ENCODE assay signal across 13 cellular contexts in the genomic region with DNA sequence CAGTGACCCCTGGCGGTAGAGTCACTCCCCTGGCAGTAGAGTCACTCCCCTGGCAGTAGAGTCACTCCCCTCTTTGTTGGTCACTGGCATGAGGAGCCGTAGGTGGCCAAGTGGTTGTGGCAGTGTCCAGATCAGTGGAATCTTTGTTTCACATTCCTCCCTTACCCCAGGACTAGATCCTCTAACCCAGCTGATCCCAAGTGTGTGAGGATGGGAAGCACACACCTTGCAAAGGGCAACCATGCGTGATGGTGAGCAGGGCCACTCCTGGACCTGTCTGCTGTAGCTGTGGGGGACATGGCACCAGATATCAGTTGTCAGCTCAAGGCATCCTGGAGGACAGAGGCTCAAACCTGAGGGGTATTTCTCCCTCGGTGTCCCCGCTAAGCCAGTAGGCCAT. TPM values are rescaled to one million over a fixed set of nuclear protein-coding genes. Genes with fewer than 3 reads are reported as not detected.
DNase-seq lines count a peak whose midpoint lies in the region; ATAC-seq and TF ChIP-seq lines count a peak whose summit lies in the region.
"Had no signal": no experiment of that assay in that cellular context is flagged by ENCODE, and none has a peak within 500 bp of the region (broad histone marks: within the 10 kb centered on the region; RNA-seq: fewer than 3 reads in every experiment).

No MANE protein-coding gene starts in this region.

- TF ChIP-seq POLR2A in Peyer's patch (IDR thresholded peaks at IDR 0.05) = no peak

- no peak overlapping the region for H2BK15ac ChIP-seq in mesendoderm (replicated peaks; ENCODE audit: low read depth)

- H3K23ac ChIP-seq in mesendoderm (ENCODE audit: low read length) = peak overlapping the region; percentile 45

- CTCF ChIA-PET in SK-N-SH (lab: Yijun Ruan, JAX) (interaction anchor here (0.6 kb wide), 1 partner anchor 77 kb away, joined by 3 read pairs; no protein-coding TSS in a partner anchor), WTC11 (lab: Charles Lee) (interaction anchor here (1.3 to 1.5 kb wide), 3 partner anchors 10 to 125 kb away, joined by 4 to 6 read pairs (median 4); partner anchors contain the start of gene TCN2)

- no peak overlapping the region for H4K8ac ChIP-seq in mesendoderm (ENCODE audit: low read depth, low read length)

- no peaks in the 10 kb centered on the region for H3K79me1 ChIP-seq in mesendoderm (ENCODE audit: low read length)

- no peak for ATAC-seq in SK-N-SH treated with all-trans-retinoic acid at 6 μM for 48 hours
- peak; percentile 41; the same call in 1 of the 2 replicates for ATAC-seq in WTC11

- no peak overlapping the region for H4K5ac ChIP-seq in mesendoderm (ENCODE audit: low read length)

- H3K4ac ChIP-seq in mesendoderm (ENCODE audit: low read depth, low read length) = no peak overlapping the region

- no peak overlapping the region for H2AFZ ChIP-seq in SK-N-SH (ENCODE audit: low read depth)

- H3K56ac ChIP-seq in mesendoderm (ENCODE audit: low read length) = no peak overlapping the region

- H3K9me3 ChIP-seq in SK-N-SH (no peaks in the 10 kb centered on the region; the same call in 1 of the 2 replicates), colonic mucosa (no peaks in the 10 kb centered on the region), Peyer's patch (no peaks in the 10 kb centered on the region)
- H3K9me3 ChIP-seq: Caco-2 had no signal

- POLR2A ChIA-PET in SK-N-SH (lab: Yijun Ruan, JAX) = no interaction called here
- POLR2A ChIA-PET in WTC11 (lab: Charles Lee) = no interaction called here

- DNase-seq in SK-N-SH (no peak), WTC11 (ENCODE audit: low spot score) (no peak), mesendoderm (no peak), colonic mucosa (no peak), Peyer's patch (no peak)
- no peak for DNase-seq in effector CD4-positive, alpha-beta T cell
- DNase-seq: Caco-2; CD8-positive, alpha-beta memory T cell; DMS53; GF-D8; H7 had no signal

- no peak overlapping the region for H3K27ac Mint-ChIP-seq in WTC11

- H3K4me1 ChIP-seq in SK-N-SH (ENCODE audit: control insufficient read depth in 1 of 2, insufficient read depth in 2 of 2, low read depth in 1 of 2, low read length in 1 of 2) = 0 out of 4 replicates have a peak, but pooled peaks cover 0 to 4% of the 10 kb centered on the region in 2 experiments
- no peaks in the 10 kb centered on the region for H3K4me1 ChIP-seq in mesendoderm (ENCODE audit: control insufficient read depth, low read depth, low read length)
- H3K4me1 ChIP-seq in colonic mucosa = no peaks in the 10 kb centered on the region
- H3K4me1 ChIP-seq in Peyer's patch = no peaks in the 10 kb centered on the region
- H3K4me1 ChIP-seq: Caco-2 had no signal

- no peaks in the 10 kb centered on the region for H3K36me3 Mint-ChIP-seq in WTC11

- no peaks in the 10 kb centered on the region for H4K20me1 ChIP-seq in SK-N-SH (ENCODE audit: insufficient read depth)

- H3K4me3 Mint-ChIP-seq in WTC11 = no peak overlapping the region
- H3K4me3 Mint-ChIP-seq: CD8-positive, alpha-beta memory T cell had no signal

- H3K27me3 ChIP-seq in SK-N-SH (ENCODE audit: insufficient read depth) (no peaks in the 10 kb centered on the region), mesendoderm (ENCODE audit: insufficient read depth, low read length, poor library complexity) (no peaks in the 10 kb centered on the region), colonic mucosa (no peaks in the 10 kb centered on the region), Peyer's patch (no peaks in the 10 kb centered on the region)

- H3K36me3 ChIP-seq in SK-N-SH (replicated peaks in 1 of 2; ENCODE audit: control insufficient read depth in 1 of 2, insufficient read depth in 2 of 2, low read length in 1 of 2) = no peaks in the 10 kb centered on the region
- H3K36me3 ChIP-seq in mesendoderm (ENCODE audit: control insufficient read depth, insufficient read depth, low read length) = no peaks in the 10 kb centered on the region
- no peaks in the 10 kb centered on the region for H3K36me3 ChIP-seq in colonic mucosa
- H3K36me3 ChIP-seq in Peyer's patch = no peaks in the 10 kb centered on the region

- H3K27ac ChIP-seq in SK-N-SH (ENCODE audit: low read depth in 2 of 2, low read length in 1 of 2) (peak overlapping the region in 1 of 2 experiments; percentile 58; a peak in 1 of 4 replicates), mesendoderm (ENCODE audit: low read depth, low read length) (no peak overlapping the region), colonic mucosa (no peak overlapping the region), Peyer's patch (no peak overlapping the region)
- H3K27ac ChIP-seq: 22Rv1 had no signal

- H3K9ac ChIP-seq in SK-N-SH = no peak overlapping the region
- no peak overlapping the region for H3K9ac ChIP-seq in mesendoderm (ENCODE audit: low read length)
- no peak overlapping the region for H3K9ac ChIP-seq in colonic mucosa (ENCODE audit: low read depth in 2 of 2, low read length in 2 of 2)

- no peak for TF ChIP-seq EP300 in SK-N-SH (IDR thresholded peaks at IDR 0.05; ENCODE audit: borderline replicate concordance in 1 of 2, low read depth in 1 of 2, low read length in 1 of 2)

- no peak overlapping the region for H2BK120ac ChIP-seq in mesendoderm (ENCODE audit: low read depth, low read length)

- TF ChIP-seq RAD21 in SK-N-SH (IDR thresholded peaks at IDR 0.05; ENCODE audit: low read length) = no peak

- H3K4me2 ChIP-seq in SK-N-SH = 0 out of 2 replicates have a peak overlapping the region, but pooled peaks have one; percentile 38
- no peak overlapping the region for H3K4me2 ChIP-seq in mesendoderm (ENCODE audit: low read length)

- H3K9me3 Mint-ChIP-seq in WTC11 = peaks cover 8% of the 10 kb centered on the region

- H3K4me3 ChIP-seq in SK-N-SH (ENCODE audit: low read depth in 2 of 2, low read length in 1 of 2) (no peak overlapping the region), mesendoderm (ENCODE audit: low read length) (no peak overlapping the region), colonic mucosa (no peak overlapping the region), Peyer's patch (no peak overlapping the region)

- H3F3A ChIP-seq in SK-N-SH (replicated peaks; ENCODE audit: insufficient read depth) = peaks cover 11% of the 10 kb centered on the region

- no peak overlapping the region for H2AK5ac ChIP-seq in mesendoderm (ENCODE audit: low read length)

- WGBS in SK-N-SH (ENCODE audit: low lambda C conversion rate) = 96% methylated on average over 3 of the region's 5 CpGs
- no CpG with 5 or more reads among the region's 5 CpGs for WGBS in mesendoderm (ENCODE audit: extremely low coverage, insufficient coverage, low lambda C conversion rate)

- H3K79me2 ChIP-seq in SK-N-SH (ENCODE audit: insufficient read depth) (no peaks in the 10 kb centered on the region), mesendoderm (ENCODE audit: control insufficient read depth, insufficient read depth, low read length) (no peaks in the 10 kb centered on the region)

- H3K18ac ChIP-seq in mesendoderm (ENCODE audit: low read length) = no peak overlapping the region

- H3K27me3 Mint-ChIP-seq in WTC11 (ENCODE audit: low read depth) = no peaks in the 10 kb centered on the region; the same call in 1 of the 2 replicates
- H3K27me3 Mint-ChIP-seq: CD8-positive, alpha-beta memory T cell had no signal

- no peak for TF ChIP-seq CTCF in SK-N-SH (IDR thresholded peaks at IDR 0.05)
- no peak for TF ChIP-seq CTCF in WTC11 (IDR thresholded peaks at IDR 0.05)
- no peak for TF ChIP-seq CTCF in colonic mucosa (IDR thresholded peaks at IDR 0.05)
- TF ChIP-seq CTCF in Peyer's patch (IDR thresholded peaks at IDR 0.05) = no peak

- peaks cover 2% of the 10 kb centered on the region; the same call in 1 of the 2 replicates for H3K4me1 Mint-ChIP-seq in WTC11
- H3K4me1 Mint-ChIP-seq: CD8-positive, alpha-beta memory T cell had no signal

- H2BK5ac ChIP-seq in mesendoderm (ENCODE audit: low read length) = no peak overlapping the region

- intact Hi-C loops in colonic mucosa (cut with DNase I) = no loop called here

- no peaks in the 10 kb centered on the region for H3K9me2 ChIP-seq in SK-N-SH

TF ChIP-seq in SK-N-SH, 30 proteins besides CTCF, POLR2A, EP300 and RAD21:
- no peak for TF ChIP-seq MEF2A (IDR thresholded peaks at IDR 0.05; ENCODE audit: borderline replicate concordance, low read depth)
- TF ChIP-seq FOXJ3 (CRISPR knock-in tag; IDR thresholded peaks at IDR 0.05) = no peak
- no peak for TF ChIP-seq JUND (IDR thresholded peaks at IDR 0.05)

TF ChIP-seq in SK-N-SH treated with all-trans-retinoic acid at 6 μM for 48 hours, 23 proteins besides CTCF, POLR2A, EP300 and RAD21 (continues in another document):
- TF ChIP-seq BACH2 (CRISPR knock-in tag; IDR thresholded peaks at IDR 0.05; ENCODE audit: borderline replicate concordance) (no peak), ZFP30 (CRISPR knock-in tag; IDR thresholded peaks at IDR 0.05) (no peak), PPARA (CRISPR knock-in tag; IDR thresholded peaks at IDR 0.05; ENCODE audit: borderline replicate concordance) (no peak)

TF ChIP-seq in WTC11, 78 proteins besides CTCF, POLR2A, EP300 and RAD21:
- TF ChIP-seq ZNF138 (CRISPR knock-in tag; conservative IDR thresholded peaks at IDR 0.05) (0 out of 2 replicates have a peak, but pooled peaks have one; percentile 41), ERG (CRISPR knock-in tag; IDR thresholded peaks at IDR 0.05) (no peak), CREM (CRISPR knock-in tag; IDR thresholded peaks at IDR 0.05) (no peak)

RNA-seq across cellular contexts. Expression of gene OSBP2, which starts 37.8 kb away (rescaled TPM):
- polyA plus RNA-seq in SK-N-SH (2012; rRNA removed) = 2.6 and 3.1 TPM in 2 replicates
- 1.5 and 2.4 TPM in 2 replicates for polyA plus RNA-seq in SK-N-SH (2012; cell fraction: cytosol; rRNA removed)
- polyA plus RNA-seq in SK-N-SH (2012; cell fraction: nucleus; rRNA removed) = 4.3 and 4.6 TPM in 2 replicates
- total RNA-seq in WTC11 (2021) = 4.1 to 4.4 TPM (median 4.1 TPM) in 3 replicates
- polyA plus RNA-seq in mesendoderm (2013, experiment 1 of 2) = 1.5 TPM
- polyA plus RNA-seq in mesendoderm (2013, experiment 2 of 2) = 1.8 TPM
- 1 to 10 TPM; 3.2 to 4.3 TPM for total RNA-seq in colonic mucosa
- total RNA-seq in Peyer's patch = 1 to 10 TPM; 3.7 to 8.7 (median 4.7) TPM
